ENCODE assay signal across 1 cellular context in the genomic region with DNA sequence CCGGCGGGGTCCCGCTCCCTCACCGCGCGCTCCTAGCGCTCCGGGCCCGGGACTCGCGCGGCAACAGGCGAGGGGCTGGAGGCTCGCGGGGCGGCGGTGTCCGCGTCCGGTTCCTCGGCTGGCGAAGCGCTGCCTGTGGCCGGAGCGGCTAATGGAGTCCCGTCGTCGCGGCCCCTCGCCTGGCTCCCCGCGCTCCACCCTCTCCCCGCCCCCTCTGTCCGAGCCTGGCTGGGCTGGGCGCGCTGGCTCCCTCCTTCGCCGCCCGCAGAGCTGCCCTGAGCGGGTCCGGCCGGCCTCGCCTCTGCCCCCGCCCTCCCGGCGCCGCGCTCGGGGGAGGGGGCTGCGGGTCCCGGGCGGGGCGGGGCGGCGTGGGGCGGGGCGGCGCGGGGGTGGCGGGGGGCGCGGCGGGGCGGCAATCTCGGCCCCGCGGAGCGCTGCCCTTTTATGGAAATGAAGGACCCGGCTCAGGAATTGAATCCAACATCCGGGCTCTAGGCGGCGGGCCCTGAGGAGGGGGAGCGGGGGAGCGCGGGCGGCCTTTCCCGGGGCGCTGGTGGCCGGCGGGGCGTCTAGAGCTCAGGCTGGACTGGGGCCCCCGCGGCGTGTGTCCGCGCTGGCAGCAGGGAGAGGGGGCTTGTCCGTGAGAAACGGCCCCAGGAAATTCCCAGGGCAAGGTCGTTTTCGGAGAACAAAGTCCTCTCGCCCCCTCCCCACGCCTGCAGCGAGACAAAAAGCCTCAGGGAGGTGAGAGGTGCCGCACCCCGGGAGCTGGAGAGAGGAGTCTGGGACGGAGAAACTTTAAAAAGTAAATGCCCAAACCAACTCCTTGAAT.
TF ChIP-seq lines count a peak whose summit lies in the region.

Gene FERMT2, minus strand, starts transcription at position 153 of the 832 bp plus-strand sequence. CDS start 482 bp downstream, outside the sequence.

TF ChIP-seq in HepG2, 621 proteins besides CTCF, POLR2A, EP300 and RAD21 (continued from another document and continues in another):
- TF ChIP-seq YEATS4 (CRISPR knock-in tag; IDR thresholded peaks at IDR 0.05; ENCODE audit: borderline replicate concordance) (peak; percentile 86; the same call in 1 of the 2 replicates), MTF1 (CRISPR knock-in tag; IDR thresholded peaks at IDR 0.05) (no peak), SRSF9 (IDR thresholded peaks at IDR 0.05; ENCODE audit: borderline replicate concordance, insufficient read depth, low read depth, low read length, poor library complexity, severe bottlenecking) (no peak), ZNF704 (CRISPR knock-in tag; IDR thresholded peaks at IDR 0.05; ENCODE audit: borderline replicate concordance) (no peak), RAD51 (IDR thresholded peaks at IDR 0.05; ENCODE audit: borderline replicate concordance) (no peak), ZNF343 (CRISPR knock-in tag; IDR thresholded peaks at IDR 0.05) (peak; percentile 47; the same call in 1 of the 2 replicates), MXD4 (CRISPR knock-in tag; IDR thresholded peaks at IDR 0.05) (no peak; the same call in 1 of the 2 replicates), AGO2 (optimal IDR thresholded peaks at IDR 0.05; ENCODE audit: low read depth, low read length) (no peak), AHDC1 (CRISPR knock-in tag; IDR thresholded peaks at IDR 0.05; ENCODE audit: borderline replicate concordance) (no peak), HDAC1 (CRISPR knock-in tag; IDR thresholded peaks at IDR 0.05) (0 out of 2 replicates have a peak, but pooled peaks have one; percentile 13), ZNF883 (CRISPR knock-in tag; IDR thresholded peaks at IDR 0.05; ENCODE audit: not compliant biosample characterization) (no peak), YEATS2 (CRISPR knock-in tag; IDR thresholded peaks at IDR 0.05; ENCODE audit: borderline replicate concordance) (no peak), ZBTB49 (CRISPR knock-in tag; IDR thresholded peaks at IDR 0.05; ENCODE audit: borderline replicate concordance) (no peak), MZF1 (CRISPR knock-in tag; IDR thresholded peaks at IDR 0.05; ENCODE audit: borderline replicate concordance) (no peak), ZNF749 (CRISPR knock-in tag; IDR thresholded peaks at IDR 0.05; ENCODE audit: borderline replicate concordance) (no peak), TAF1 (CRISPR knock-in tag; IDR thresholded peaks at IDR 0.05) (peak; percentile 76), ZMYM4 (CRISPR knock-in tag; IDR thresholded peaks at IDR 0.05) (peak; percentile 77), CBX2 (IDR thresholded peaks at IDR 0.05; ENCODE audit: low read depth, low read length) (no peak), CBX2 (CRISPR knock-in tag; IDR thresholded peaks at IDR 0.05; ENCODE audit: low read depth) (no peak), ATF1 (CRISPR knock-in tag; IDR thresholded peaks at IDR 0.05) (no peak), ZNF451 (CRISPR knock-in tag; IDR thresholded peaks at IDR 0.05) (no peak; the same call in 1 of the 2 replicates), ADNP (CRISPR knock-in tag; IDR thresholded peaks at IDR 0.05) (no peak), WIZ (CRISPR knock-in tag; IDR thresholded peaks at IDR 0.05) (no peak), RERE (CRISPR knock-in tag; IDR thresholded peaks at IDR 0.05; ENCODE audit: low read depth) (no peak), SOX13 (IDR thresholded peaks at IDR 0.05) (no peak), SOX13 (CRISPR knock-in tag; conservative IDR thresholded peaks at IDR 0.05 in 1 of 2, IDR thresholded peaks at IDR 0.05 in 1 of 2) (no peak), ZNF562 (CRISPR knock-in tag; IDR thresholded peaks at IDR 0.05; ENCODE audit: borderline replicate concordance) (no peak), MIER3 (CRISPR knock-in tag; IDR thresholded peaks at IDR 0.05; ENCODE audit: borderline replicate concordance) (no peak; the same call in 1 of the 2 replicates), NFE2 (CRISPR knock-in tag; IDR thresholded peaks at IDR 0.05) (no peak), ZNF512 (CRISPR knock-in tag; IDR thresholded peaks at IDR 0.05) (no peak), THYN1 (CRISPR knock-in tag; IDR thresholded peaks at IDR 0.05; ENCODE audit: borderline replicate concordance, low read depth) (no peak), ZNF335 (CRISPR knock-in tag; IDR thresholded peaks at IDR 0.05) (no peak; the same call in 1 of the 2 replicates), MXI1 (IDR thresholded peaks at IDR 0.05; ENCODE audit: borderline replicate concordance, low read depth, low read length) (peak; percentile 22; the same call in 1 of the 3 replicates), TEAD2 (CRISPR knock-in tag; IDR thresholded peaks at IDR 0.05) (no peak), MAFK (conservative IDR thresholded peaks at IDR 0.05 in 1 of 2, IDR thresholded peaks at IDR 0.05 in 1 of 2; ENCODE audit: low read length in 2 of 2) (no peak), ZNF773 (CRISPR knock-in tag; IDR thresholded peaks at IDR 0.05; ENCODE audit: borderline replicate concordance) (no peak), ZNF441 (CRISPR knock-in tag; IDR thresholded peaks at IDR 0.05; ENCODE audit: borderline replicate concordance) (peak; percentile 43; the same call in 1 of the 2 replicates), PAF1 (CRISPR knock-in tag; IDR thresholded peaks at IDR 0.05) (no peak), ZNF333 (CRISPR knock-in tag; IDR thresholded peaks at IDR 0.05; ENCODE audit: borderline replicate concordance) (no peak)
- TF ChIP-seq, protein P1, sequence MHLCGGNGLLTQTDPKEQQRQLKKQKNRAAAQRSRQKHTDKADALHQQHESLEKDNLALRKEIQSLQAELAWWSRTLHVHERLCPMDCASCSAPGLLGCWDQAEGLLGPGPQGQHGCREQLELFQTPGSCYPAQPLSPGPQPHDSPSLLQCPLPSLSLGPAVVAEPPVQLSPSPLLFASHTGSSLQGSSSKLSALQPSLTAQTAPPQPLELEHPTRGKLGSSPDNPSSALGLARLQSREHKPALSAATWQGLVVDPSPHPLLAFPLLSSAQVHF (CRISPR knock-in tag; IDR thresholded peaks at IDR 0.05): no peak
